Comparison of ENCODE assay signal across 10 cellular contexts in the genomic region with DNA sequence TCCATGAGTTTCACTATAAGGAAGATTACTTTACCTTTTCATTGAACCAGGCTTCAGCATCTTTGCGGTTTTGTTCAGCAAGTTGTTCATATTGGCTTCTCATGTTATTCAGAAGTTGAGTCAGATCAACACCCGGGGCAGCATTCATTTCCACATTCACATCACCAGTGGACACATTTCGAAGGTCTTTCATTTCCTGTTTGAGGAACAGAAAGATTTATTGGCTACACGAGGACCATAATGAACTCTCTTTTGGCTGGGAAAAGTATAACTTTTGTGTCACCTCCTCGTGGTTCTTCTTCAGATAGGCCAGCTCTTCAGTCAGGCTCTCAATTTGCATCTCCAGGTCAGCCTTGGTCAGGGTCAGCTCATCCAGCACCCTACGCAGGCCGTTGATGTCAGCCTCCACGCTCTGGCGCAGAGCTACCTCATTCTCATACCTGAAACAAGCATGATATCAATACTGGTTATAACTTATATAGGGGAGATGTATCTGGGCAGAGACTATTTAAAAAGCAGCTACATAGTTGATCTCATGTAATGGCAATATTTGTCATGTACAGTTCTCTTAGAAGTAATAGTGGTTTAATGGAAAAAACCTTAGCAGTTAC. TPM values are rescaled to one million over a fixed set of nuclear protein-coding genes. Genes with fewer than 3 reads are reported as not detected.
DNase-seq lines count a peak whose midpoint lies in the region; ATAC-seq and TF ChIP-seq lines count a peak whose summit lies in the region.
"Had no signal": no experiment of that assay in that cellular context is flagged by ENCODE, and none has a peak within 500 bp of the region (broad histone marks: within the 10 kb centered on the region; RNA-seq: fewer than 3 reads in every experiment).

No MANE protein-coding gene starts in this region.

- no peaks in the 10 kb centered on the region for H3K9me3 ChIP-seq in CD4-positive, alpha-beta T cell (ENCODE audit: control insufficient read depth, low read length)
- H3K9me3 ChIP-seq in SJCRH30 (replicated peaks) (no peaks in the 10 kb centered on the region), colonic mucosa (no peaks in the 10 kb centered on the region)

- no peaks in the 10 kb centered on the region for H3K27me3 ChIP-seq in CD4-positive, alpha-beta T cell (ENCODE audit: control insufficient read depth, insufficient read depth, low read length)
- no peaks in the 10 kb centered on the region for H3K27me3 ChIP-seq in SJCRH30
- no peaks in the 10 kb centered on the region for H3K27me3 ChIP-seq in colonic mucosa

- CTCF ChIA-PET in CD4-positive, alpha-beta T cell (lab: Charles Lee) = interaction anchor here (2.2 kb wide), 1 partner anchor 842 kb away, joined by 7 read pairs; no protein-coding TSS in a partner anchor

- H3K4me3 ChIP-seq in SJCRH30 (no peak overlapping the region), colonic mucosa (no peak overlapping the region)

- no peak overlapping the region for H3K9ac ChIP-seq in colonic mucosa (ENCODE audit: low read depth in 2 of 2, low read length in 2 of 2)

- H3K27me3 Mint-ChIP-seq in CD4-positive, alpha-beta T cell = peaks cover 5% of the 10 kb centered on the region
- H3K27me3 Mint-ChIP-seq in HFFc6 (ENCODE audit: insufficient read depth) (no peaks in the 10 kb centered on the region), natural killer cell (ENCODE audit: low read depth in 2 of 2) (peaks cover 8 to 28% of the 10 kb centered on the region in 2 donors)
- H3K27me3 Mint-ChIP-seq in activated naive CD8-positive, alpha-beta T cell = peaks cover 3% of the 10 kb centered on the region

- no peak for ATAC-seq in CD4-positive, alpha-beta T cell (ENCODE audit: poor library complexity)
- ATAC-seq in natural killer cell = no peak
- ATAC-seq in GM21528 (IDR thresholded peaks at IDR 0.05; ENCODE audit: low FRiP score, unreplicated experiment) = no peak
- ATAC-seq in Right ventricle myocardium inferior = no peak

- H3K9me3 Mint-ChIP-seq in CD4-positive, alpha-beta T cell = peaks cover 2% of the 10 kb centered on the region
- H3K9me3 Mint-ChIP-seq in HFFc6 (no peaks in the 10 kb centered on the region), natural killer cell (peaks cover 2 to 4% of the 10 kb centered on the region in 2 donors)
- no peaks in the 10 kb centered on the region for H3K9me3 Mint-ChIP-seq in activated naive CD8-positive, alpha-beta T cell (ENCODE audit: low read depth)

- H3K36me3 ChIP-seq in SJCRH30 (peaks cover 9% of the 10 kb centered on the region), colonic mucosa (no peaks in the 10 kb centered on the region)

- peaks cover 24% of the 10 kb centered on the region for H3K36me3 Mint-ChIP-seq in CD4-positive, alpha-beta T cell (ENCODE audit: low read depth)
- H3K36me3 Mint-ChIP-seq in HFFc6 (ENCODE audit: low read depth) = peaks cover 42% of the 10 kb centered on the region
- H3K36me3 Mint-ChIP-seq in activated naive CD8-positive, alpha-beta T cell = peaks cover 20% of the 10 kb centered on the region
- peaks cover 11% of the 10 kb centered on the region for H3K36me3 Mint-ChIP-seq in natural killer cell

- intact Hi-C loops in CD4-positive, alpha-beta T cell (cut with DNase I, micrococcal nuclease) = no loop called here
- intact Hi-C loops in natural killer cell (cut with micrococcal nuclease) (no loop called here), Right ventricle myocardium inferior (cut with DNase I) (no loop called here), colonic mucosa (cut with DNase I) (no loop called here)

- no peak for DNase-seq in CD4-positive, alpha-beta T cell
- DNase-seq in HFFc6 = no peak
- no peak for DNase-seq in natural killer cell
- no peak for DNase-seq in SJCRH30
- DNase-seq in Right ventricle myocardium inferior (ENCODE audit: missing footprints) = no peak
- no peak for DNase-seq in colonic mucosa
- DNase-seq: DMS79 had no signal

- H3K27ac Mint-ChIP-seq in CD4-positive, alpha-beta T cell = peak overlapping the region; percentile 89
- H3K27ac Mint-ChIP-seq in HFFc6 = 0 out of 2 replicates have a peak overlapping the region, but pooled peaks have one; percentile 97
- no peak overlapping the region for H3K27ac Mint-ChIP-seq in activated naive CD8-positive, alpha-beta T cell
- H3K27ac Mint-ChIP-seq in natural killer cell = peak overlapping the region in 1 of 2 donors; percentile 88

- no peak for TF ChIP-seq CTCF in CD4-positive, alpha-beta T cell (IDR thresholded peaks at IDR 0.05)
- TF ChIP-seq CTCF in HFFc6 (IDR thresholded peaks at IDR 0.05) (no peak), natural killer cell (IDR thresholded peaks at IDR 0.05) (no peak), colonic mucosa (IDR thresholded peaks at IDR 0.05) (no peak)

- H3K4me1 ChIP-seq in SJCRH30 (no peaks in the 10 kb centered on the region), colonic mucosa (no peaks in the 10 kb centered on the region)

- H3K27ac ChIP-seq in CD4-positive, alpha-beta T cell (ENCODE audit: low read depth, low read length) = no peak overlapping the region
- H3K27ac ChIP-seq in SJCRH30 (no peak overlapping the region), colonic mucosa (no peak overlapping the region)

- peaks cover 33% of the 10 kb centered on the region for H3K4me1 Mint-ChIP-seq in CD4-positive, alpha-beta T cell (ENCODE audit: low read depth)
- H3K4me1 Mint-ChIP-seq in HFFc6 (ENCODE audit: low read depth) (peaks cover 51% of the 10 kb centered on the region), natural killer cell (peaks cover 15 to 19% of the 10 kb centered on the region in 2 donors)
- H3K4me1 Mint-ChIP-seq in activated naive CD8-positive, alpha-beta T cell (ENCODE audit: low read depth) = peaks cover 22% of the 10 kb centered on the region

- POLR2A ChIA-PET in CD4-positive, alpha-beta T cell (lab: Charles Lee) = interaction anchor here (1.1 to 2.9 kb wide), 2 partner anchors 869 to 1197 kb away, joined by 3 to 70 read pairs; partner anchors contain the start of genes DNAJC7 and EIF1

- peak overlapping the region; percentile 84 for H3K4me3 Mint-ChIP-seq in CD4-positive, alpha-beta T cell
- H3K4me3 Mint-ChIP-seq in HFFc6 = peak overlapping the region; percentile 96
- peak overlapping the region; percentile 88 for H3K4me3 Mint-ChIP-seq in activated naive CD8-positive, alpha-beta T cell
- peak overlapping the region; percentile 80 for H3K4me3 Mint-ChIP-seq in natural killer cell

RNA-seq across cellular contexts. Expression of gene KRT10, which starts 2.1 kb away (rescaled TPM):
- total RNA-seq in CD4-positive, alpha-beta T cell = 10 to 100 TPM; 32.2 to 37.1 TPM
- total RNA-seq in HFFc6 (2021; fragmentation: NEBNext Ultra II Directional; extraction: Animal tissue kit (Norgen Biotek cat#: 25700)) = 10 to 100 TPM; 61.4 to 71.0 (median 65.3) TPM
- total RNA-seq in natural killer cell (10 to 100 TPM; 23.6 to 35.9 (median 25.5) TPM), Right ventricle myocardium inferior (48.0 TPM), colonic mucosa (10 to 100 TPM; 33.6 to 35.1 TPM)
- total RNA-seq in SJCRH30 (2014; rRNA removed; shearing (Covaris generic)) = 20.4 and 22.5 TPM in 2 replicates

RNA-seq across cellular contexts. Expression of gene KRT28, which starts 20.6 kb away (rescaled TPM):
- total RNA-seq in CD4-positive, alpha-beta T cell = not detected
- total RNA-seq in HFFc6 (2021; fragmentation: NEBNext Ultra II Directional; extraction: Animal tissue kit (Norgen Biotek cat#: 25700)) = not detected
- total RNA-seq in natural killer cell = not detected
- 0.20 TPM in 1 of 2 replicates, not detected in the other for total RNA-seq in SJCRH30 (2014; rRNA removed; shearing (Covaris generic))
- total RNA-seq in Right ventricle myocardium inferior = not detected
- total RNA-seq in colonic mucosa = not detected
- total RNA-seq: left lobe of liver had no signal

RNA-seq across cellular contexts. Expression of gene KRT27, which starts 38.0 kb away (rescaled TPM):
- not detected for total RNA-seq in CD4-positive, alpha-beta T cell
- total RNA-seq in HFFc6 (2021; fragmentation: NEBNext Ultra II Directional; extraction: Animal tissue kit (Norgen Biotek cat#: 25700)) = not detected
- total RNA-seq in natural killer cell = not detected
- total RNA-seq in SJCRH30 (2014; rRNA removed; shearing (Covaris generic)) = not detected in 2 replicates
- not detected for total RNA-seq in Right ventricle myocardium inferior
- not detected for total RNA-seq in colonic mucosa
- total RNA-seq: left lobe of liver had no signal

RNA-seq across cellular contexts. Expression of gene KRT12, which starts 46.7 kb away (rescaled TPM):
- not detected for total RNA-seq in CD4-positive, alpha-beta T cell
- not detected for total RNA-seq in HFFc6 (2021; fragmentation: NEBNext Ultra II Directional; extraction: Animal tissue kit (Norgen Biotek cat#: 25700))
- total RNA-seq in natural killer cell = not detected
- not detected in 2 replicates for total RNA-seq in SJCRH30 (2014; rRNA removed; shearing (Covaris generic))
- not detected for total RNA-seq in Right ventricle myocardium inferior
- total RNA-seq in colonic mucosa = 1 to 10 TPM; 2.2 to 4.4 TPM
- total RNA-seq: left lobe of liver had no signal

RNA-seq across cellular contexts. Expression of gene KRT26, which starts 48.3 kb away (rescaled TPM):
- total RNA-seq in CD4-positive, alpha-beta T cell = not detected
- total RNA-seq in HFFc6 (2021; fragmentation: NEBNext Ultra II Directional; extraction: Animal tissue kit (Norgen Biotek cat#: 25700)) = not detected
- total RNA-seq in natural killer cell (not detected), Right ventricle myocardium inferior (not detected), colonic mucosa (not detected)
- total RNA-seq in SJCRH30 (2014; rRNA removed; shearing (Covaris generic)) = not detected in 2 replicates
- total RNA-seq: left lobe of liver had no signal
